8 cellular contexts compared by ENCODE assay signal in the genomic region with DNA sequence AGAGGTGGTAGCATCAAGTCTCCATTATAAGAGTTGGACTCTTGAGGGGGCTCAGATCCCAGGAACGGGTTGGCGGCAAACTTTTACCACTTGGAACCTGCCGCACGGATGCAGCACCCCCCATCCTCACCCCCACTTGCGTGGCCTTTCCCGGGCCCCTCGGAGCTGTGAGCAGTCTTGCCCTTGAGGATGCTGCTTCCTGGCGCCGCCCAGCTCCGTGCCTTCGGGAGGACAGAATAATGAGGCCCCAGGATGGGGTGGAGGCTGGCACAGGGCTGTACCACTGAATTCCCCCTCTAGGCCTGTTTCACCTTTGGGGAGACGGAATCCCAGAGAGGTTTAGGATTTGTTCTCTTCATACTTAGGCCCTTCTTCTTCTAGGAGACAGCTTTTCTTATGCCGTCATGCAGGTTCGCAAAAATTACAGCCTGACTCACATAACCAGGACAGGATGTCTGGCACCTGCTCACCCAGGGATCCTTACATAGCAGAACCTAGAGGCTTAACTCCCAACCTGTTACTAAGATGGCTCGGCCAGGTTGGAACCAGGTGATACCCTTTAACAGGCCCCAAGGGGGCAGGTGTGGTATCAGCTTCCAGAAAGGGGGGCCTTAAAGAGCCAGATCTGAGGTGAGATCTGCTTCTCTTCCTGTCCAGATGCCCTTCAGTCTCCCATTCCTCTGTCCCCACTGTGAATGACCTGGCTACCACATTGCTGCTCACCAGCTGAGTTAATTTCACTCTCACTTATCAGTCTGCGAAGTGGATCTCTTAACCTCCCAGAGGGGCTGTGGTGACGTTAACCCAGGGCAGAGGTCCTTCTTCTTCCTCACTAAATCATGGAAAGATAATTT. TPM values are rescaled to one million over a fixed set of nuclear protein-coding genes. Genes with fewer than 3 reads are reported as not detected.
DNase-seq lines count a peak whose midpoint lies in the region; ATAC-seq and TF ChIP-seq lines count a peak whose summit lies in the region.

No MANE protein-coding gene starts in this region.

- no peak for TF ChIP-seq POLR2A in gastroesophageal sphincter (IDR thresholded peaks at IDR 0.05)

- H3K27me3 ChIP-seq in SJCRH30, result peaks cover 25% of the 10 kb centered on the region
- H3K27me3 ChIP-seq in gastroesophageal sphincter, result peaks cover 30% of the 10 kb centered on the region

- DNase-seq in NCI-H345 (lab: John Stamatoyannopoulos, UW) (peak; percentile 17), NCI-H345 treated with DMSO at 0.1 percent for 48 hours (lab: John Stamatoyannopoulos, UW; ENCODE audit: unreplicated experiment) (no peak), SJCRH30 (no peak), RPMI8226 (no peak)

- H3K27ac ChIP-seq in SJCRH30 (no peak overlapping the region), gastroesophageal sphincter (peak overlapping the region; percentile 70 to 93 (median 92)), skin epidermis (peak overlapping the region in 6 of 21 experiments; percentile 22 to 78 (median 33))

- peak overlapping the region; percentile 67; the same call in 1 of the 2 replicates for H3K4me3 ChIP-seq in SJCRH30
- H3K4me3 ChIP-seq in gastroesophageal sphincter, result peak overlapping the region; percentile 57 to 91
- peak overlapping the region; percentile 45 to 86 (median 77) for H3K4me3 ChIP-seq in skin epidermis

- TF ChIP-seq EP300 in gastroesophageal sphincter (IDR thresholded peaks at IDR 0.05), result no peak

- H3K4me1 ChIP-seq in SJCRH30, result peaks cover 5% of the 10 kb centered on the region; the same call in 1 of the 2 replicates
- H3K4me1 ChIP-seq in gastroesophageal sphincter, result peaks cover 14 to 69% (median 22%) of the 10 kb centered on the region in 3 donors

- no peak for ATAC-seq in gastroesophageal sphincter
- no peak for ATAC-seq in HG02870 (IDR thresholded peaks at IDR 0.05; ENCODE audit: unreplicated experiment)
- no peak for ATAC-seq in GM21528 (IDR thresholded peaks at IDR 0.05; ENCODE audit: low FRiP score, unreplicated experiment)

- no peak for TF ChIP-seq CTCF in gastroesophageal sphincter (IDR thresholded peaks at IDR 0.05)

- H3K36me3 ChIP-seq in SJCRH30 (no peaks in the 10 kb centered on the region), gastroesophageal sphincter (no peaks in the 10 kb centered on the region)

- 46 to 60% methylated on average over 2 to 11 of the region's 17 CpGs for WGBS in gastroesophageal sphincter (ENCODE audit: low coverage in 1 of 2), 2 donors

- H3K9me3 ChIP-seq in SJCRH30 (replicated peaks) (no peaks in the 10 kb centered on the region), gastroesophageal sphincter (no peaks in the 10 kb centered on the region)

RNA-seq across cellular contexts. Expression of a gene that starts 1.5 kb away (rescaled TPM):
- total RNA-seq in SJCRH30 (2014; rRNA removed; shearing (Covaris generic)), result 0.42 and 0.81 TPM in 2 replicates
- 10 to 100 TPM; 15.9 to 48.4 (median 38.8) TPM for total RNA-seq in gastroesophageal sphincter

RNA-seq across cellular contexts. Expression of a gene that starts 17.7 kb away (rescaled TPM):
- total RNA-seq in SJCRH30 (2014; rRNA removed; shearing (Covaris generic)), result 0.04 and 0.10 TPM in 2 replicates
- total RNA-seq in gastroesophageal sphincter, result 100 to 1,000 TPM in 3 of 4 donors, 10 to 100 TPM in 1; 89.9 to 284 (median 166) TPM

RNA-seq across cellular contexts. Expression of a gene that starts 34.7 kb away (rescaled TPM):
- total RNA-seq in SJCRH30 (2014; rRNA removed; shearing (Covaris generic)), result not detected in 2 replicates
- 1 to 10 TPM in 1 of 4 donors, not detected in 3; 2.3 TPM for total RNA-seq in gastroesophageal sphincter

Comparison
In these comparisons a context has a peak if more than half of its experiments do, and no peak if none do; other contexts are left out.
1. RNA of a gene that starts 17.7 kb away (total RNA-seq): 89.9 to 284 TPM in gastroesophageal sphincter; 0.04 to 0.10 TPM in SJCRH30; every median in the first group is over 10 times any median in the second.
2. Peak in every context shown above with its lines, with median percentiles within 50 percentile points of each other: H3K4me3 ChIP-seq.